Comparison of ENCODE assay signal across 10 cellular contexts in the genomic region with DNA sequence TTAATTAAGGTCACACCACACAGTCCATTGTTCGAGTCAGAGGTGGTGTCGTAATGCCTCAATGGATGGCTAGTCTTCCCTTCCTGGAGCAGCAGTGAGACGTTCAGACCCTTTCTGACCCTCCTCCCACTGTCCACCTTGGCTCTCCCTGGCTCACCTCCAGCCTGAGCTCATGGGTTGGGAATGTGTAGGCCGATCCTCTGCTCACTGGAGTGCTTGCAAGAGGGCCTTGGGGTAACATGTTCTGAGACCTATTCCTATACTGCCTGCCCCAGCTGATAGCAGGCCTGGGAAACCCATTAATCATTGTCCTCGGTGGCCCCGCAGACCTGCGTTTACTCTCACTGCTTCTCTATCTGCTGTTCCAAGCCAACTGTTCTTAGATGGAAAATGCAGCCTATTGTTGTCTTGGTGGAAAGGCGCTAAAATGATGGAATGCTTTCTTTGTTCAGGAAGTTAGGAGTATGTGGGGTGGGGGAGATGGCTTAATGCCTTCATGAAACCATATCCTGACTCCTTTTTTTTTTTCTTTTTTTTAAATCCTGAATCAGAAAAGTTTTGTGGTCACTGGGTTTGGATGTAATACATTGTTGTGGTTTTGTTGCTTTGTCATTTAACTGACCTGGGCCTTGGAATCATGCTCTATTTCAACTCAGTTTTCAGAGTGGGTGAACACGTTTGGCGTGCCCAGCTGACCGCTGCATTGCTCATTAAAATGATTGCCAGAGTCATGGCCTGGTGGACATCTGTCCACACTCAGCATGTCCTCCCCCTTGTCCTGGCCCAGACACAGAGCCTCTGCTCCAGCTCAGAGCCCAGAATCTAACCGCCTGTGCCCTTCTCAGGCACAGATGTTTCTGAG.
DNase-seq lines count a peak whose midpoint lies in the region; ATAC-seq lines count a peak whose summit lies in the region.
"Had no signal": no experiment of that assay in that cellular context is flagged by ENCODE, and none has a peak within 500 bp of the region (broad histone marks: within the 10 kb centered on the region; RNA-seq: fewer than 3 reads in every experiment).

No MANE protein-coding gene starts in this region.

- no peaks in the 10 kb centered on the region for H3K9me3 Mint-ChIP-seq in activated T-cell treated with anti-CD3 and anti-CD28 coated beads, Interleukin-2, amount 50 U/mL, for 4 hours

- H3K27ac ChIP-seq in urinary bladder (ENCODE audit: low read depth) = peak overlapping the region; percentile 1
- H3K27ac ChIP-seq: HL-60 had no signal

- peaks cover 1% of the 10 kb centered on the region for H3K4me1 ChIP-seq in urinary bladder (ENCODE audit: insufficient read depth)

- H3K4me1 Mint-ChIP-seq in activated T-cell treated with anti-CD3 and anti-CD28 coated beads, Interleukin-2, amount 50 U/mL, for 4 hours (ENCODE audit: low read depth) = peaks cover 29% of the 10 kb centered on the region

- no peak overlapping the region for H3K4me3 Mint-ChIP-seq in activated T-cell treated with anti-CD3 and anti-CD28 coated beads, Interleukin-2, amount 50 U/mL, for 4 hours

- H3K27me3 Mint-ChIP-seq in activated T-cell treated with anti-CD3 and anti-CD28 coated beads, Interleukin-2, amount 50 U/mL, for 4 hours (ENCODE audit: low read depth) = no peaks in the 10 kb centered on the region

- H3K36me3 ChIP-seq in urinary bladder (ENCODE audit: insufficient read depth) = no peaks in the 10 kb centered on the region

- H3K36me3 Mint-ChIP-seq in activated T-cell treated with anti-CD3 and anti-CD28 coated beads, Interleukin-2, amount 50 U/mL, for 4 hours (ENCODE audit: insufficient read depth) = peaks cover 3% of the 10 kb centered on the region

- H3K4me3 ChIP-seq in urinary bladder (ENCODE audit: low read depth, low read length) = no peak overlapping the region

- DNase-seq in NCI-H748 (lab: John Stamatoyannopoulos, UW; ENCODE audit: unreplicated experiment) (peak; percentile 46), NCI-H748 treated with DMSO at 0.1 percent for 48 hours (lab: John Stamatoyannopoulos, UW) (no peak), amniotic epithelial cell (ENCODE audit: low read depth) (peak; percentile 100), iris pigment epithelial cell (ENCODE audit: low read depth) (peak; percentile 97), NCI-H1105 treated with DMSO at 0.1 percent for 48 hours (lab: John Stamatoyannopoulos, UW) (no peak), T-helper 9 cell (no peak)
- no peak for DNase-seq in activated T-cell treated with anti-CD3 and anti-CD28 coated beads, Interleukin-2, amount 50 U/mL, for 4 hours
- DNase-seq: small intestine had no signal

- 44% methylated on average over 12 of the region's 12 CpGs for WGBS in urinary bladder

- ATAC-seq in activated T-cell treated with anti-CD3 and anti-CD28 coated beads, Interleukin-2, amount 50 U/mL, for 4 hours = no peak

Comparison
In these comparisons a context has a peak if more than half of its experiments do, and no peak if none do; other contexts are left out.
1. DNase-seq: peak in NCI-H748 (single experiment), amniotic epithelial cell (single experiment) and iris pigment epithelial cell (single experiment); none in NCI-H748 treated with DMSO at 0.1 percent for 48 hours (single experiment), NCI-H1105 treated with DMSO at 0.1 percent for 48 hours (single experiment), T-helper 9 cell (single experiment) and activated T-cell treated with anti-CD3 and anti-CD28 coated beads, Interleukin-2, amount 50 U/mL, for 4 hours (single experiment).